ENCODE assay signal across 25 cellular contexts in the genomic region with DNA sequence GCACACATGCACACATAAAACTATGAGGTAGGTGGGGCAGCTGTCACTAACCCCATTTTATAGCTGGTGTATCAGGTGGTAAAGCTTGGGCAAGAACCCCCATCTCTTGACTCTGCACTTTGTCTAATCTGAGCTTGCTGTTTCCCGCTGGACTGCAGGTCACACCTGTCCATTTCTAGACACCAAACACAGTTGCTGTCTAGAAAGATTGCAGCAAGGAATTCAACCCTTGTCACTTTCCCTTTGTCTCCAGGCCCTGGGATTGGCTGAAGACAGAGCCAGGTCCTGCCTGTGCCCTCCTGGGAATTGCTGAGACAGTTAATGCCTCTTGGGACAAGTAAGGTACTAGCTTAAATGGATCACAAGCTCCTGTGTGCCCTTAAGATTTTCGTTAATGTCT.
A peak's percentile ranks its signal among the peaks of the same experiment; 100 is the strongest.
DNase-seq lines count a peak whose midpoint lies in the region; ATAC-seq and TF ChIP-seq lines count a peak whose summit lies in the region.
"Had no signal": no experiment of that assay in that cellular context is flagged by ENCODE, and none has a peak within 500 bp of the region (broad histone marks: within the 10 kb centered on the region; RNA-seq: fewer than 3 reads in every experiment).

No MANE protein-coding gene starts in this region.

- peaks cover 4 to 7% (median 6%) of the 10 kb centered on the region in 5 experiments for H3K9me3 Mint-ChIP-seq in brain
- peaks cover 3% of the 10 kb centered on the region for H3K9me3 Mint-ChIP-seq in nephron
- peaks cover 0 to 6% (median 5%) of the 10 kb centered on the region in 8 donors for H3K9me3 Mint-ChIP-seq in CD4-positive, alpha-beta memory T cell
- H3K9me3 Mint-ChIP-seq: activated naive CD4-positive, alpha-beta T cell treated with anti-CD3 and anti-CD28 coated beads, Interleukin-2, amount 10 ng/mL, durations not matched to agents 7 days and 5 days had no signal

- H3K4me1 Mint-ChIP-seq in brain = peaks cover 88% of the 10 kb centered on the region
- peaks cover 96% of the 10 kb centered on the region for H3K4me1 Mint-ChIP-seq in nephron
- peaks cover 8 to 27% (median 14%) of the 10 kb centered on the region in 4 donors for H3K4me1 Mint-ChIP-seq in CD4-positive, alpha-beta memory T cell

- no peaks in the 10 kb centered on the region for H3K27me3 ChIP-seq in CD4-positive, alpha-beta memory T cell (ENCODE audit: insufficient read depth, low read length)
- H3K27me3 ChIP-seq: foreskin keratinocyte, neural progenitor cell, right lobe of liver, thyroid gland had no signal

- intact Hi-C loops in CD4-positive, alpha-beta memory T cell (cut with micrococcal nuclease) = no loop called here

- peak; percentile 35 for DNase-seq in DMS 273 (lab: John Stamatoyannopoulos, UW; ENCODE audit: unreplicated experiment)
- no peak for DNase-seq in DMS 273 treated with DMSO at 0.1 percent for 48 hours (lab: John Stamatoyannopoulos, UW)
- DNase-seq in GM19240 (ENCODE audit: insufficient read length, low spot score) = no peak
- no peak for DNase-seq in CD4-positive, alpha-beta memory T cell
- DNase-seq: activated naive CD4-positive, alpha-beta T cell treated with anti-CD3 and anti-CD28 coated beads, Interleukin-2, amount 10 ng/mL, durations not matched to agents 7 days and 5 days; activated T-cell treated with anti-CD3 and anti-CD28 coated beads, Interleukin-2, amount 50 U/mL, for 72 hours; amygdala; CD8-positive, alpha-beta T cell; DMS53; effector memory CD8-positive, alpha-beta T cell; foreskin keratinocyte; GF-D8; H7; left ventricle myocardium superior; posterior cingulate gyrus; right lobe of liver; thyroid gland had no signal

- H3K4me1 ChIP-seq in CD4-positive, alpha-beta memory T cell (ENCODE audit: insufficient read depth, low read length) = peaks cover 18% of the 10 kb centered on the region
- H3K4me1 ChIP-seq: right lobe of liver, thyroid gland had no signal

- ATAC-seq in HG03460 (IDR thresholded peaks at IDR 0.05; ENCODE audit: unreplicated experiment) = no peak
- ATAC-seq: activated T-cell treated with anti-CD3 and anti-CD28 coated beads, Interleukin-2, amount 50 U/mL, for 72 hours; CD8-positive, alpha-beta T cell; effector memory CD8-positive, alpha-beta T cell; foreskin keratinocyte; right lobe of liver had no signal

- CTCF ChIA-PET in CD4-positive, alpha-beta memory T cell (lab: Charles Lee; ENCODE audit: partially characterized antibody) = interaction anchor here (1.1 kb wide), 2 partner anchors 18 to 76 kb away, joined by 3 read pairs; no protein-coding TSS in a partner anchor

- POLR2A ChIA-PET in CD4-positive, alpha-beta memory T cell (lab: Charles Lee; ENCODE audit: partially characterized antibody) = no interaction called here

- H3K36me3 Mint-ChIP-seq in brain (peaks cover 3% of the 10 kb centered on the region), nephron (ENCODE audit: low read depth) (peaks cover 4% of the 10 kb centered on the region)
- peaks cover 4 to 10% of the 10 kb centered on the region in 2 donors for H3K36me3 Mint-ChIP-seq in CD4-positive, alpha-beta memory T cell
- H3K36me3 Mint-ChIP-seq: activated naive CD4-positive, alpha-beta T cell treated with anti-CD3 and anti-CD28 coated beads, Interleukin-2, amount 10 ng/mL, durations not matched to agents 7 days and 5 days; CD8-positive, alpha-beta T cell had no signal

- no peaks in the 10 kb centered on the region for H3K27me3 Mint-ChIP-seq in brain
- peaks cover 6% of the 10 kb centered on the region for H3K27me3 Mint-ChIP-seq in nephron (ENCODE audit: low read depth)
- H3K27me3 Mint-ChIP-seq in CD4-positive, alpha-beta memory T cell = no peaks in the 10 kb centered on the region
- H3K27me3 Mint-ChIP-seq: effector memory CD8-positive, alpha-beta T cell; stimulated activated naive CD8-positive, alpha-beta T cell treated with anti-CD3 and anti-CD28 coated beads, Interleukin-15, Interleukin-2, amounts not matched to agents 100 ng/mL and 50 ng/mL, for 24 hours had no signal

- no peak for TF ChIP-seq CTCF in brain (conservative IDR thresholded peaks at IDR 0.05)
- TF ChIP-seq CTCF in nephron (IDR thresholded peaks at IDR 0.05; ENCODE audit: unreplicated experiment in 3 of 3) = no peak

- H3K4me3 ChIP-seq in CD4-positive, alpha-beta memory T cell (ENCODE audit: low read length in 2 of 2) = no peak overlapping the region
- H3K4me3 ChIP-seq: coronary artery, neural progenitor cell, right lobe of liver, thyroid gland had no signal

- peak overlapping the region; percentile 80 for H3K27ac ChIP-seq in KOPT-K1 (ENCODE audit: low read depth, low read length, poor library complexity, severe bottlenecking)
- H3K27ac ChIP-seq in CD4-positive, alpha-beta memory T cell (ENCODE audit: low read depth, low read length) = no peak overlapping the region
- H3K27ac ChIP-seq: 22Rv1, coronary artery, foreskin keratinocyte, neural progenitor cell, right lobe of liver, thyroid gland had no signal

- peak overlapping the region in 1 of 5 experiments; percentile 28 for H3K4me3 Mint-ChIP-seq in brain
- peak overlapping the region in 1 of 3 experiments; percentile 48 for H3K4me3 Mint-ChIP-seq in nephron
- H3K4me3 Mint-ChIP-seq in CD4-positive, alpha-beta memory T cell = no peak overlapping the region
- H3K4me3 Mint-ChIP-seq: activated naive CD4-positive, alpha-beta T cell treated with anti-CD3 and anti-CD28 coated beads, Interleukin-2, amount 10 ng/mL, durations not matched to agents 7 days and 5 days; activated T-cell treated with anti-CD3 and anti-CD28 coated beads, Interleukin-2, amount 50 U/mL, for 72 hours; CD8-positive, alpha-beta T cell; effector memory CD8-positive, alpha-beta T cell; neural progenitor cell; stimulated activated naive CD8-positive, alpha-beta T cell treated with anti-CD3 and anti-CD28 coated beads, Interleukin-15, Interleukin-2, amounts not matched to agents 100 ng/mL and 50 ng/mL, for 24 hours had no signal

- H3K9me3 ChIP-seq in KOPT-K1 (ENCODE audit: insufficient read depth, low read length, poor library complexity, severe bottlenecking) = no peaks in the 10 kb centered on the region
- H3K9me3 ChIP-seq in CD4-positive, alpha-beta memory T cell (ENCODE audit: control insufficient read depth in 1 of 2, low read length in 2 of 2) = no peaks in the 10 kb centered on the region
- H3K9me3 ChIP-seq: right lobe of liver, thyroid gland had no signal

- H3K27ac Mint-ChIP-seq in brain (peak overlapping the region; percentile 72 to 99 (median 98)), nephron (peak overlapping the region; percentile 86 to 94 (median 92))
- H3K27ac Mint-ChIP-seq in CD4-positive, alpha-beta memory T cell = peak overlapping the region in 1 of 7 donors; percentile 11
- H3K27ac Mint-ChIP-seq: activated naive CD4-positive, alpha-beta T cell treated with anti-CD3 and anti-CD28 coated beads, Interleukin-2, amount 10 ng/mL, durations not matched to agents 7 days and 5 days; activated T-cell treated with anti-CD3 and anti-CD28 coated beads, Interleukin-2, amount 50 U/mL, for 72 hours; neural progenitor cell; stimulated activated naive CD8-positive, alpha-beta T cell treated with anti-CD3 and anti-CD28 coated beads, Interleukin-15, Interleukin-2, amounts not matched to agents 100 ng/mL and 50 ng/mL, for 24 hours had no signal

- no peaks in the 10 kb centered on the region for H3K36me3 ChIP-seq in KOPT-K1 (ENCODE audit: insufficient read depth, low read length)
- H3K36me3 ChIP-seq in CD4-positive, alpha-beta memory T cell (ENCODE audit: insufficient read depth, low read length) = no peaks in the 10 kb centered on the region
- H3K36me3 ChIP-seq: neural progenitor cell, right lobe of liver, thyroid gland had no signal
